In genomic region chr5:142825378-142826089, GRCh38 we compare ENCODE assay signal across 12 cellular contexts. TPM values are rescaled to one million over a fixed set of nuclear protein-coding genes. Genes with fewer than 3 reads are reported as not detected.
DNase-seq lines count a peak whose midpoint lies in the region; ATAC-seq, FAIRE-seq and TF ChIP-seq lines count a peak whose summit lies in the region.
"Had no signal": no experiment of that assay in that cellular context is flagged by ENCODE, and none has a peak within 500 bp of the region (broad histone marks: within the 10 kb centered on the region; RNA-seq: fewer than 3 reads in every experiment).

No MANE protein-coding gene starts in this region.

- H3K27me3 ChIP-seq in Loucy (ENCODE audit: insufficient read depth, low read length, poor library complexity, severe bottlenecking) (no peaks in the 10 kb centered on the region), body of pancreas (no peaks in the 10 kb centered on the region), tibial artery (no peaks in the 10 kb centered on the region)
- H3K27me3 ChIP-seq: hepatocyte had no signal

- peaks cover 35% of the 10 kb centered on the region for H3K79me2 ChIP-seq in Loucy (ENCODE audit: insufficient read depth, low read length)

- no peak overlapping the region for H2AFZ ChIP-seq in Loucy (ENCODE audit: low read length)
- H2AFZ ChIP-seq: hepatocyte had no signal

- intact Hi-C loops in body of pancreas (cut with DNase I) (loop anchor here (10.0 kb wide), 1 partner anchor 51 kb away; the partner anchor contains the start of gene ARHGAP26), tibial artery (cut with DNase I; ENCODE audit: low total_unique reads) (no loop called here)

- no peak for DNase-seq in body of pancreas
- DNase-seq in kidney tubule cell (ENCODE audit: low spot score), result peak; percentile 68
- no peak for DNase-seq in tibial artery
- no peak for DNase-seq in nephron progenitor cell
- DNase-seq in GM12892 (ENCODE audit: insufficient read length), result no peak
- DNase-seq in HTR-8/SVneo (ENCODE audit: insufficient read length, low spot score), result no peak

- peak overlapping the region; percentile 56 for H3K4me2 ChIP-seq in Loucy (ENCODE audit: low read depth, low read length, poor library complexity, severe bottlenecking)
- H3K4me2 ChIP-seq: hepatocyte had no signal

- H3F3A ChIP-seq in Loucy (ENCODE audit: low read depth), result peaks cover 7% of the 10 kb centered on the region; the same call in 1 of the 2 replicates

- no peak overlapping the region for H3K27ac Mint-ChIP-seq in nephron progenitor cell
- H3K27ac Mint-ChIP-seq: memory B cell had no signal

- WGBS in body of pancreas, 2 donors, result 61 to 63% methylated on average over 13 of the region's 13 CpGs

- H3K4me3 Mint-ChIP-seq in nephron progenitor cell, result no peak overlapping the region
- H3K4me3 Mint-ChIP-seq: memory B cell had no signal

- H3K4me1 ChIP-seq in Loucy (ENCODE audit: insufficient read depth, low read length, poor library complexity, severe bottlenecking) (peaks cover 68% of the 10 kb centered on the region), body of pancreas (peaks cover 56% of the 10 kb centered on the region), tibial artery (peaks cover 0 to 50% (median 33%) of the 10 kb centered on the region in 4 donors)

- peaks cover 10% of the 10 kb centered on the region for H3K9me3 Mint-ChIP-seq in nephron progenitor cell
- H3K9me3 Mint-ChIP-seq: memory B cell had no signal

- no peaks in the 10 kb centered on the region for H3K36me3 ChIP-seq in Loucy (ENCODE audit: insufficient read depth, low read length)
- H3K36me3 ChIP-seq in body of pancreas (replicated peaks in 1 of 2; ENCODE audit: insufficient read depth in 1 of 2, low read depth in 2 of 2), result no peaks in the 10 kb centered on the region
- no peaks in the 10 kb centered on the region for H3K36me3 ChIP-seq in tibial artery

- H3K4me3 ChIP-seq in Loucy (ENCODE audit: low read length, poor library complexity, severe bottlenecking) (peak overlapping the region; percentile 18), body of pancreas (no peak overlapping the region), tibial artery (peak overlapping the region; percentile 1 to 9)
- H3K4me3 ChIP-seq: hepatocyte had no signal

- ATAC-seq in body of pancreas, result peak; percentile 46

- no peak for TF ChIP-seq CTCF in Loucy (conservative IDR thresholded peaks at IDR 0.05; ENCODE audit: low read length)
- no peak for TF ChIP-seq CTCF in body of pancreas (IDR thresholded peaks at IDR 0.05)
- TF ChIP-seq CTCF in tibial artery (IDR thresholded peaks at IDR 0.05), result no peak
- no peak for TF ChIP-seq CTCF in nephron progenitor cell (IDR thresholded peaks at IDR 0.05)

- H3K9me2 ChIP-seq in Loucy (replicated peaks; ENCODE audit: low read depth, low read length), result no peaks in the 10 kb centered on the region

- FAIRE-seq in GM12892 (lab: Jason Lieb, UNC) (no peak), HTR-8/SVneo (lab: Jason Lieb, UNC) (no peak)
- FAIRE-seq: astrocyte, endometrium had no signal

- H3K9me3 ChIP-seq in Loucy (ENCODE audit: insufficient read depth, low read depth, low read length), result no peaks in the 10 kb centered on the region
- no peaks in the 10 kb centered on the region for H3K9me3 ChIP-seq in body of pancreas
- no peaks in the 10 kb centered on the region for H3K9me3 ChIP-seq in tibial artery

- peak overlapping the region in 2 of 4 donors; percentile 16 to 33 for H3K27ac ChIP-seq in body of pancreas
- peak overlapping the region; percentile 5 to 45 for H3K27ac ChIP-seq in tibial artery
- H3K27ac ChIP-seq: hepatocyte, VCaP had no signal

- H3K9ac ChIP-seq in Loucy (ENCODE audit: low read depth, low read length, poor library complexity, severe bottlenecking), result no peak overlapping the region

- peaks cover 6% of the 10 kb centered on the region for H3K27me3 Mint-ChIP-seq in nephron progenitor cell (ENCODE audit: low read depth, poor library complexity)
- H3K27me3 Mint-ChIP-seq: memory B cell had no signal

- H3K36me3 Mint-ChIP-seq in nephron progenitor cell (ENCODE audit: low read depth), result no peaks in the 10 kb centered on the region

- H4K20me1 ChIP-seq in Loucy (ENCODE audit: insufficient read depth, low read length, poor library complexity, severe bottlenecking), result no peaks in the 10 kb centered on the region

- H3K4me1 Mint-ChIP-seq in nephron progenitor cell, result peaks cover 17% of the 10 kb centered on the region

- TF ChIP-seq POLR2A in body of pancreas (IDR thresholded peaks at IDR 0.05) (no peak), GM12892 (IDR thresholded peaks at IDR 0.05; ENCODE audit: low read depth, low read length) (no peak)

RNA-seq across cellular contexts. Expression of gene ARHGAP26, which starts 55.4 kb away (rescaled TPM):
- 10 to 100 TPM; 12.5 to 14.2 TPM for total RNA-seq in body of pancreas
- polyA plus RNA-seq in GM12892 (2012; ENCODE audit: missing spikeins), result 25.5 TPM

Comparison
In these comparisons a context has a peak if more than half of its experiments do, and no peak if none do; other contexts are left out.
1. H3K4me3 ChIP-seq: peak in Loucy (single experiment) and tibial artery (2 of 2); none in body of pancreas (0 of 2).